ENCODE assay signal across 8 cellular contexts in genomic region chr6:152765331-152765730, GRCh38. TPM values are rescaled to one million over a fixed set of nuclear protein-coding genes. Genes with fewer than 3 reads are reported as not detected.
"Had no signal": no experiment of that assay in that cellular context is flagged by ENCODE, and none has a peak within 500 bp of the region (broad histone marks: within the 10 kb centered on the region; RNA-seq: fewer than 3 reads in every experiment).

No MANE protein-coding gene starts in this region.

- DNase-seq: GDM1, GF-D8 had no signal

- ATAC-seq: GM12878 had no signal

- H3K4me3 ChIP-seq: GM12878 had no signal

- FAIRE-seq: G401.6, GM12878, GM12891, GM18507, GM19239 had no signal

RNA-seq across cellular contexts. Expression of gene VIP, which starts 14.7 kb away (rescaled TPM):
- total RNA-seq: G401 had no signal
- polyA plus RNA-seq: GM12878 had no signal
